In genomic region chr15:40081691-40082194, GRCh38 we compare ENCODE assay signal across 7 cellular contexts. TPM values are rescaled to one million over a fixed set of nuclear protein-coding genes. Genes with fewer than 3 reads are reported as not detected.
DNase-seq lines count a peak whose midpoint lies in the region; ATAC-seq and TF ChIP-seq lines count a peak whose summit lies in the region.

No MANE protein-coding gene starts in this region.

- H3K9me3 Mint-ChIP-seq in central memory CD8-positive, alpha-beta T cell, result no peaks in the 10 kb centered on the region

- peaks cover 15% of the 10 kb centered on the region for H3K4me1 ChIP-seq in skeletal muscle satellite cell (ENCODE audit: control insufficient read depth, insufficient read depth, low read length)

- H3K27me3 Mint-ChIP-seq in central memory CD8-positive, alpha-beta T cell, result peaks cover 34% of the 10 kb centered on the region

- peaks cover 4% of the 10 kb centered on the region for H3K36me3 Mint-ChIP-seq in central memory CD8-positive, alpha-beta T cell (ENCODE audit: insufficient read depth)

- no peaks in the 10 kb centered on the region for H3K36me3 ChIP-seq in kidney epithelial cell (ENCODE audit: control insufficient read depth, insufficient read depth, low read length)
- H3K36me3 ChIP-seq in skeletal muscle satellite cell (ENCODE audit: insufficient read depth, low read length), result no peaks in the 10 kb centered on the region

- H3K27me3 ChIP-seq in kidney epithelial cell (ENCODE audit: control insufficient read depth, insufficient read depth, low read length), result no peaks in the 10 kb centered on the region
- peaks cover 24% of the 10 kb centered on the region for H3K27me3 ChIP-seq in skeletal muscle satellite cell (ENCODE audit: control insufficient read depth, insufficient read depth, low read length)

- H3K4me2 ChIP-seq in skeletal muscle satellite cell (ENCODE audit: low read length), result peak overlapping the region; percentile 83

- ATAC-seq in GM19463 (IDR thresholded peaks at IDR 0.05; ENCODE audit: unreplicated experiment) (peak; percentile 50), HG02970 (IDR thresholded peaks at IDR 0.05; ENCODE audit: low FRiP score, unreplicated experiment) (no peak)
- no peak for ATAC-seq in central memory CD8-positive, alpha-beta T cell (replicated peaks; ENCODE audit: extremely low read depth, poor library complexity, severe bottlenecking)

- peak; percentile 18 for DNase-seq in NOMO-1 treated with DMSO at 0.1 percent for 48 hours (lab: John Stamatoyannopoulos, UW; ENCODE audit: unreplicated experiment)
- DNase-seq in central memory CD8-positive, alpha-beta T cell (ENCODE audit: low spot score in 2 of 2), result no peak
- DNase-seq in kidney epithelial cell (ENCODE audit: low read depth), result no peak
- DNase-seq in SIG-M5 (lab: John Stamatoyannopoulos, UW), result no peak

- no peak overlapping the region for H3K27ac Mint-ChIP-seq in central memory CD8-positive, alpha-beta T cell (ENCODE audit: low read depth)

- H3K4me3 ChIP-seq in kidney epithelial cell (ENCODE audit: low read depth, low read length) (no peak overlapping the region), skeletal muscle satellite cell (ENCODE audit: low read length) (peak overlapping the region; percentile 64)

- peaks cover 6% of the 10 kb centered on the region for H3K4me1 Mint-ChIP-seq in central memory CD8-positive, alpha-beta T cell

- no peaks in the 10 kb centered on the region for H3K9me3 ChIP-seq in skeletal muscle satellite cell (replicated peaks; ENCODE audit: low read length)

- TF ChIP-seq CTCF in kidney epithelial cell (IDR thresholded peaks at IDR 0.05; ENCODE audit: insufficient read depth, low read length, poor library complexity, severe bottlenecking), result peak; percentile 1

- H3K4me3 Mint-ChIP-seq in central memory CD8-positive, alpha-beta T cell, result peak overlapping the region; percentile 25

- peak overlapping the region; percentile 61 for H3K9ac ChIP-seq in skeletal muscle satellite cell (ENCODE audit: low read depth, low read length)

RNA-seq across cellular contexts. Expression of gene BMF, which starts 26.9 kb away (rescaled TPM):
- 37.4 and 43.4 TPM in 2 replicates for total RNA-seq in kidney epithelial cell
- total RNA-seq in skeletal muscle satellite cell (2012; rRNA removed), result under 0.01 and 0.44 TPM in 2 replicates

RNA-seq across cellular contexts. Expression of gene SRP14, which starts 42.8 kb away (rescaled TPM):
- 260 and 309 TPM in 2 replicates for total RNA-seq in kidney epithelial cell
- 61.1 and 87.6 TPM in 2 replicates for total RNA-seq in skeletal muscle satellite cell (2012; rRNA removed)
